In the genomic region with DNA sequence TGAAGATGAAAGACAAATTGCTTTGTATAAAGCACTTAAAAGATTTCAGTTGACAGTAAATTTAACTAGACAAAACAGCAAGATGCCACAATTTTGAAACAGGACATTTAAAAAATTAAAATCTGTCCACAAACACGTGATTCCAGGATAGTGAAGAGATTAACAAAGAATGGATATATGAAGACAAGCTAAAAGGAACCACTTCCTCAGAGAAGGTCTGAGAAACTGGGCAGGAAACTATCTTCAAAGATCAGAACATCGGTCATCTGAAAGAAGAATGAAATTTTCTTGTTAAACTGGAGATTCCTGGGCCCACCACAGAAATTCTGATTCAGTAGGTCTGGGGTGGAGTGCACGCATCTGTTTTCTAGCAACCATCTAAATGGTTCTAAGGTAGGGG, we compare ENCODE assay signal across 9 cellular contexts. TPM values are rescaled to one million over a fixed set of nuclear protein-coding genes. Genes with fewer than 3 reads are reported as not detected.
A peak's percentile ranks its signal among the peaks of the same experiment; 100 is the strongest.
DNase-seq lines count a peak whose midpoint lies in the region; ATAC-seq and TF ChIP-seq lines count a peak whose summit lies in the region.
"Had no signal": no experiment of that assay in that cellular context is flagged by ENCODE, and none has a peak within 500 bp of the region (broad histone marks: within the 10 kb centered on the region; RNA-seq: fewer than 3 reads in every experiment).

No MANE protein-coding gene starts in this region.

- H4K20me1 ChIP-seq in GM23248 (ENCODE audit: insufficient read depth), result no peaks in the 10 kb centered on the region

- POLR2A ChIA-PET in A673 (lab: Charles Lee; ENCODE audit: low non-redundant PET), result no interaction called here

- peaks cover 77% of the 10 kb centered on the region for H3K79me2 ChIP-seq in GM23248 (ENCODE audit: insufficient read depth)

- peaks cover 6% of the 10 kb centered on the region for H3K36me3 ChIP-seq in A673 (ENCODE audit: insufficient read depth, low read length, poor library complexity, severe bottlenecking)
- peaks cover 6% of the 10 kb centered on the region; the same call in 1 of the 2 replicates for H3K36me3 ChIP-seq in GM23248 (ENCODE audit: low read depth)
- peaks cover 0 to 21% of the 10 kb centered on the region in 2 donors for H3K36me3 ChIP-seq in left lung

- peaks cover 40% of the 10 kb centered on the region for H3K36me3 Mint-ChIP-seq in activated T-helper 17 cell treated with anti-CD3 and anti-CD28 coated beads, Interleukin-2, amount 50 U/mL, for 72 hours (ENCODE audit: low read depth)

- H3K4me3 ChIP-seq in A673 (ENCODE audit: low read depth, low read length, poor library complexity, severe bottlenecking) (peak overlapping the region; percentile 91), GM23248 (peak overlapping the region; percentile 85), left lung (peak overlapping the region; percentile 63 to 74)

- H3K9me2 ChIP-seq in GM23248 (ENCODE audit: insufficient read depth), result no peaks in the 10 kb centered on the region

- peaks cover 14% of the 10 kb centered on the region for H3K4me1 ChIP-seq in A673 (ENCODE audit: insufficient read depth, low read length, poor library complexity, severe bottlenecking)
- H3K4me1 ChIP-seq in GM23248 (ENCODE audit: insufficient read depth), result peaks cover 18% of the 10 kb centered on the region; the same call in 1 of the 2 replicates
- peaks cover 7 to 35% of the 10 kb centered on the region in 2 donors for H3K4me1 ChIP-seq in left lung

- BruUV-seq in A673 (replicated peaks; lab: Mats Ljungman, UMichigan), result no TSS peak

- H3K9me3 Mint-ChIP-seq in activated T-helper 17 cell treated with anti-CD3 and anti-CD28 coated beads, Interleukin-2, amount 50 U/mL, for 72 hours, result no peaks in the 10 kb centered on the region

- in situ Hi-C loops in GM23248 (cut with MboI), result no loop called here

- TF ChIP-seq CTCF in A673 (conservative IDR thresholded peaks at IDR 0.05; ENCODE audit: low read depth, low read length), result no peak
- TF ChIP-seq CTCF in left lung (IDR thresholded peaks at IDR 0.05), result no peak
- no peak for TF ChIP-seq CTCF in GM20000 (IDR thresholded peaks at IDR 0.05; ENCODE audit: extremely low read depth, missing control alignments)

- H3K9ac ChIP-seq in GM23248, result peak overlapping the region; percentile 97

- H3K27me3 ChIP-seq in A673 (replicated peaks; ENCODE audit: insufficient read depth, low read depth, low read length, poor library complexity) (no peaks in the 10 kb centered on the region), GM23248 (replicated peaks; ENCODE audit: insufficient read depth) (no peaks in the 10 kb centered on the region), left lung (no peaks in the 10 kb centered on the region)

- no peak for ATAC-seq in activated T-helper 17 cell treated with anti-CD3 and anti-CD28 coated beads, Interleukin-2, amount 50 U/mL, for 72 hours (replicated peaks)
- no peak for ATAC-seq in left lung
- no peak for ATAC-seq in HG02852 (IDR thresholded peaks at IDR 0.05; ENCODE audit: unreplicated experiment)
- no peak for ATAC-seq in GM18867 (IDR thresholded peaks at IDR 0.05; ENCODE audit: unreplicated experiment)

- peak overlapping the region; percentile 79 for H3K27ac Mint-ChIP-seq in activated T-helper 17 cell treated with anti-CD3 and anti-CD28 coated beads, Interleukin-2, amount 50 U/mL, for 72 hours

- no peaks in the 10 kb centered on the region for H3K27me3 Mint-ChIP-seq in activated T-helper 17 cell treated with anti-CD3 and anti-CD28 coated beads, Interleukin-2, amount 50 U/mL, for 72 hours

- no peak overlapping the region for H3K27ac ChIP-seq in A673 (ENCODE audit: low read depth, low read length, poor library complexity, severe bottlenecking)
- H3K27ac ChIP-seq in GM23248, result peak overlapping the region; percentile 88
- no peak overlapping the region for H3K27ac ChIP-seq in left lung
- H3K27ac ChIP-seq: RWPE1 had no signal

- CTCF ChIA-PET in A673 (lab: Charles Lee), result no interaction called here

- H3F3A ChIP-seq in GM23248 (ENCODE audit: insufficient read depth), result peaks cover 12% of the 10 kb centered on the region; the same call in 1 of the 2 replicates

- 44 to 60% methylated on average over 3 of the region's 3 CpGs for WGBS in GM23248 (ENCODE audit: low coverage in 1 of 2, low lambda C conversion rate in 2 of 2, missing lambda C conversion rate in 2 of 2), 2 experiments

- H2AFZ ChIP-seq in GM23248, result peak overlapping the region; percentile 90

- H3K4me3 Mint-ChIP-seq in activated T-helper 17 cell treated with anti-CD3 and anti-CD28 coated beads, Interleukin-2, amount 50 U/mL, for 72 hours, result peak overlapping the region; percentile 84

- peak overlapping the region; percentile 96 for H3K4me2 ChIP-seq in GM23248 (ENCODE audit: unreplicated experiment)

- DNase-seq in A673 (ENCODE audit: low spot score) (no peak), GM23248 (peak; percentile 42), left lung (no peak), GM20000 (ENCODE audit: low spot score) (no peak), SHP77 treated with DMSO at 0.1 percent for 48 hours (lab: John Stamatoyannopoulos, UW) (no peak)

- H3K9me3 ChIP-seq in A673 (ENCODE audit: low read depth, low read length, poor library complexity, severe bottlenecking) (no peaks in the 10 kb centered on the region), GM23248 (ENCODE audit: low read depth) (no peaks in the 10 kb centered on the region), left lung (no peaks in the 10 kb centered on the region)

- H3K4me1 Mint-ChIP-seq in activated T-helper 17 cell treated with anti-CD3 and anti-CD28 coated beads, Interleukin-2, amount 50 U/mL, for 72 hours, result peaks cover 22% of the 10 kb centered on the region

- intact Hi-C loops in A673 (cut with micrococcal nuclease; ENCODE audit: unreplicated experiment), result loop anchor here (5.0 kb wide), 1 partner anchor 185 kb away; no protein-coding TSS in a partner anchor
- intact Hi-C loops in left lung (cut with DNase I), result no loop called here

RNA-seq across cellular contexts. Expression of a gene that starts 1.4 kb away (rescaled TPM):
- total RNA-seq in A673 (2021) (29.4 and 33.8 TPM in 2 replicates), left lung (10 to 100 TPM; 15.4 to 17.7 TPM)
- total RNA-seq in GM23248 (2014; rRNA removed; shearing (Covaris generic)), result 31.0 and 41.6 TPM in 2 replicates
- 38.0 and 40.8 TPM in 2 replicates for polyA plus RNA-seq in GM23248 (2016; fragmentation: Nextera tagmentation; extraction: Ambion mirVana)
- 10 to 100 TPM in 1 of 2 donors, 1 to 10 TPM in 1; 8.8 to 16.7 TPM for total RNA-seq in activated T-helper 17 cell treated with anti-CD3 and anti-CD28 coated beads, Interleukin-2, amount 50 U/mL, for 72 hours

RNA-seq across cellular contexts. Expression of a gene that starts 1.5 kb away (rescaled TPM):
- total RNA-seq in A673 (2021), result 29.1 and 30.0 TPM in 2 replicates
- total RNA-seq in GM23248 (2014; rRNA removed; shearing (Covaris generic)), result 33.9 and 50.5 TPM in 2 replicates
- 17.2 and 18.0 TPM in 2 replicates for polyA plus RNA-seq in GM23248 (2016; fragmentation: Nextera tagmentation; extraction: Ambion mirVana)
- total RNA-seq in activated T-helper 17 cell treated with anti-CD3 and anti-CD28 coated beads, Interleukin-2, amount 50 U/mL, for 72 hours, result 10 to 100 TPM; 22.0 to 25.6 TPM
- 10 to 100 TPM; 29.5 to 36.4 TPM for total RNA-seq in left lung
